8 cellular contexts compared by ENCODE assay signal in the genomic region with DNA sequence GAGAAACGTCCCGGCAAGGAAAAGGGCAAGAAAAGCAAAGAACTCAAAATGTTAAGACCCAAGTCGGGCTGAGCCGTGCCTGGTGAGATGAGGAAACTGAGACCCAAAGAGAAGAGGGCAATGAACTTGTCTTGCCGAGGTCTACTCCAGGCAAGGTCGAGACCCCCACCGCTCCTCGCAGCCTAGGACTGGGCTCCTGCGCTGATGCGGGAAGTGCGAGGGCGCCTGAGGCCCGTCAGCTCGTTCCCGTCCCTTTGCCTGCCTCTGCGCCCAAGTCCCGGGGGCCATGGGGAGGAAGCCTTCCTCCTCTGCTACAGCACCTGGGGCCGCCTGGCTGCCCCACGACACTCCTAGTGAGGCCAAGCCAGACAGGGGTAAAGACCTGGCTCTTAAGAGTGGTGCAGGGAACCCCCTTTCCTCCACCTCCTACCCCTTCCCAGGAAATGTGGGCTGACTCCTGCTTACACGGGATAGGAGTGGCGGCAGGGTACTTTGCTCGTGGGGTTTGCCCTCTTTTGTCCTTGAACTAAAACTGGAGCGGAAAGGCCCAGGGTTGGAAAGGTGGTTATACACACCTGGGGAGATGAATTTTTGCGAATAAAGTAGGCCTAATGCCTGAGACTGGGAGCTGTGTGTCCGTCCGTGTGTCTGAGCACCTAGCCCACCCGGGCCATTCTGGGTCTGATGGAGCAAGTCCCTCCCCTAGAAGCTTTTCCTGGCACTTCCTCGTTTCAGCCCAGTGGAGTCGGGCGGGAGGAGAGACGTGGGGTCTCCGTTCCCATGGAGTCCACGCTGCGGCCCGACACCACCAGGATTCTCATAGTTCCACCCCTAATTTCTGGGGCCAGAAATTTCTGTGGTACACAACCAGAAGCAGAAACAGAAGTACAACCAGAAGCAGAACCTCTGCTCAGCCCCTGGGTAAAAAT. TPM values are rescaled to one million over a fixed set of nuclear protein-coding genes. Genes with fewer than 3 reads are reported as not detected.
DNase-seq lines count a peak whose midpoint lies in the region; ATAC-seq and TF ChIP-seq lines count a peak whose summit lies in the region.
"Had no signal": no experiment of that assay in that cellular context is flagged by ENCODE, and none has a peak within 500 bp of the region (broad histone marks: within the 10 kb centered on the region; RNA-seq: fewer than 3 reads in every experiment).

No MANE protein-coding gene starts in this region.

- peaks cover 18% of the 10 kb centered on the region for H3K4me1 Mint-ChIP-seq in activated B cell treated with CpG ODN at 0.5 μM for 24 hours
- peaks cover 8% of the 10 kb centered on the region for H3K4me1 Mint-ChIP-seq in progenitor cell of endocrine pancreas (ENCODE audit: low read depth)

- H3K27ac ChIP-seq in right cardiac atrium (ENCODE audit: low read length) = no peak overlapping the region

- CTCF ChIA-PET in activated B cell treated with CpG ODN at 0.5 μM for 24 hours (lab: Charles Lee) = no interaction called here

- H3K4me3 Mint-ChIP-seq in activated B cell treated with CpG ODN at 0.5 μM for 24 hours (peak overlapping the region; percentile 82), progenitor cell of endocrine pancreas (ENCODE audit: low read depth) (no peak overlapping the region)

- no peaks in the 10 kb centered on the region for H3K9me3 ChIP-seq in right cardiac atrium (ENCODE audit: control insufficient read depth, low read length)

- peak overlapping the region; percentile 40 for H3K4me3 ChIP-seq in right cardiac atrium (ENCODE audit: low read length)

- H3K27me3 Mint-ChIP-seq in activated B cell treated with CpG ODN at 0.5 μM for 24 hours (peaks cover 57% of the 10 kb centered on the region), progenitor cell of endocrine pancreas (peaks cover 80% of the 10 kb centered on the region)

- POLR2A ChIA-PET in activated B cell treated with CpG ODN at 0.5 μM for 24 hours (lab: Charles Lee) = no interaction called here

- H3K4me1 ChIP-seq in right cardiac atrium (ENCODE audit: control insufficient read depth, insufficient read depth, low read length) = peaks cover 2% of the 10 kb centered on the region

- H3K36me3 Mint-ChIP-seq in activated B cell treated with CpG ODN at 0.5 μM for 24 hours (ENCODE audit: low read depth) (no peaks in the 10 kb centered on the region), progenitor cell of endocrine pancreas (ENCODE audit: insufficient read depth) (no peaks in the 10 kb centered on the region)

- in situ Hi-C loops in G401 (cut with HindIII; ENCODE audit: low sequenced_read_pairs) = no loop called here

- TF ChIP-seq CTCF in activated B cell treated with CpG ODN at 0.5 μM for 24 hours (IDR thresholded peaks at IDR 0.05) = no peak
- TF ChIP-seq CTCF in progenitor cell of endocrine pancreas (IDR thresholded peaks at IDR 0.05; ENCODE audit: unreplicated experiment) = no peak

- 23% methylated on average over 35 of the region's 35 CpGs for WGBS in right cardiac atrium

- H3K27ac Mint-ChIP-seq in activated B cell treated with CpG ODN at 0.5 μM for 24 hours (no peak overlapping the region), progenitor cell of endocrine pancreas (no peak overlapping the region)

- intact Hi-C loops in activated B cell treated with CpG ODN at 0.5 μM for 24 hours (cut with micrococcal nuclease) (no loop called here), right cardiac atrium (cut with DNase I) (loop anchor here in 1 of 4 donors (10.0 kb wide), 1 partner anchor 60 kb away; no protein-coding TSS in a partner anchor)

- no peaks in the 10 kb centered on the region for H3K27me3 ChIP-seq in right cardiac atrium (ENCODE audit: control insufficient read depth, insufficient read depth)

- no peaks in the 10 kb centered on the region for H3K9me3 Mint-ChIP-seq in activated B cell treated with CpG ODN at 0.5 μM for 24 hours
- no peaks in the 10 kb centered on the region for H3K9me3 Mint-ChIP-seq in progenitor cell of endocrine pancreas (ENCODE audit: low read depth)

- DNase-seq in G401 (ENCODE audit: low spot score) (peak; percentile 6), activated B cell treated with CpG ODN at 0.5 μM for 24 hours (no peak), right cardiac atrium (no peak), retina (peak; percentile 58), progenitor cell of endocrine pancreas (ENCODE audit: low spot score, unreplicated experiment) (no peak)
- DNase-seq: small intestine had no signal

- no peak for ATAC-seq in activated B cell treated with CpG ODN at 0.5 μM for 24 hours (ENCODE audit: low read depth)
- ATAC-seq in right cardiac atrium = no peak
- ATAC-seq in GM19463 (IDR thresholded peaks at IDR 0.05; ENCODE audit: unreplicated experiment) = no peak
- ATAC-seq in HG02623 (IDR thresholded peaks at IDR 0.05; ENCODE audit: unreplicated experiment) = no peak

RNA-seq across cellular contexts. Expression of gene MEGF11, which starts 1.1 kb away (rescaled TPM):
- total RNA-seq in G401 (2014; rRNA removed; shearing (Covaris generic)) = 1.9 and 2.4 TPM in 2 replicates
- total RNA-seq in activated B cell treated with CpG ODN at 0.5 μM for 24 hours (not detected in 2 replicates), right cardiac atrium (under 1 TPM in 2 of 4 donors, not detected in 2; 0.08 to 0.11 TPM), progenitor cell of endocrine pancreas (0.60 and 1.2 TPM in 2 replicates)
- polyA plus RNA-seq in right cardiac atrium = 0.11 TPM

RNA-seq across cellular contexts. Expression of gene DIS3L, which starts 38.7 kb away (rescaled TPM):
- 22.0 and 57.8 TPM in 2 replicates for total RNA-seq in G401 (2014; rRNA removed; shearing (Covaris generic))
- total RNA-seq in activated B cell treated with CpG ODN at 0.5 μM for 24 hours = 23.8 and 27.2 TPM in 2 replicates
- 10 to 100 TPM; 37.7 to 45.2 (median 42.6) TPM for total RNA-seq in right cardiac atrium
- polyA plus RNA-seq in right cardiac atrium = 21.2 TPM
- 51.1 and 53.7 TPM in 2 replicates for total RNA-seq in progenitor cell of endocrine pancreas

Comparison
In these comparisons a context has a peak if more than half of its experiments do, and no peak if none do; other contexts are left out.
1. DNase-seq: peak in G401 (single experiment) and retina (single experiment); none in activated B cell treated with CpG ODN at 0.5 μM for 24 hours (single experiment), right cardiac atrium (0 of 3) and progenitor cell of endocrine pancreas (single experiment).